ENCODE assay signal across 9 cellular contexts in genomic region chr5:119275873-119276214, GRCh38.
DNase-seq lines count a peak whose midpoint lies in the region; ATAC-seq, FAIRE-seq and TF ChIP-seq lines count a peak whose summit lies in the region.
"Had no signal": no experiment of that assay in that cellular context is flagged by ENCODE, and none has a peak within 500 bp of the region (broad histone marks: within the 10 kb centered on the region; RNA-seq: fewer than 3 reads in every experiment).

No MANE protein-coding gene starts in this region.

- no peaks in the 10 kb centered on the region for H3K27me3 ChIP-seq in heart left ventricle

- DNase-seq in NOMO-1 (lab: John Stamatoyannopoulos, UW; ENCODE audit: unreplicated experiment in 2 of 2) (peak; percentile 60 to 68), iPS-NIHi11 (ENCODE audit: low spot score) (no peak), GDM1 (lab: John Stamatoyannopoulos, UW) (no peak), D721Med (ENCODE audit: insufficient read length, low spot score) (no peak), heart left ventricle (no peak)

- H3K36me3 ChIP-seq in heart left ventricle: no peaks in the 10 kb centered on the region

- peaks cover 0 to 71% (median 5%) of the 10 kb centered on the region in 12 donors for H3K4me1 ChIP-seq in heart left ventricle

- intact Hi-C loops in heart left ventricle (cut with DNase I): no loop called here

- no peak overlapping the region for H3K4me3 ChIP-seq in heart left ventricle

- no peaks in the 10 kb centered on the region for H3K9me3 ChIP-seq in heart left ventricle

- peak overlapping the region in 1 of 12 donors; percentile 94 for H3K27ac ChIP-seq in heart left ventricle

- TF ChIP-seq CTCF in D721Med (IDR thresholded peaks at IDR 0.05; ENCODE audit: insufficient read depth, missing control alignments) (no peak), heart left ventricle (IDR thresholded peaks at IDR 0.05) (no peak)

- ATAC-seq in GM18861 (IDR thresholded peaks at IDR 0.05; ENCODE audit: unreplicated experiment) (peak; percentile 68), HG02610 (IDR thresholded peaks at IDR 0.05; ENCODE audit: unreplicated experiment) (peak; percentile 78), esophagus mucosa (peak; percentile 25), heart left ventricle (no peak)

- no peak for TF ChIP-seq POLR2A in heart left ventricle (IDR thresholded peaks at IDR 0.05)

- no peak for FAIRE-seq in D721Med (lab: Jason Lieb, UNC)
- FAIRE-seq: colon had no signal

- WGBS in heart left ventricle, 4 donors: 93 to 99% (median 95%) methylated on average over 4 of the region's 4 CpGs

Comparison
In these comparisons a context has a peak if more than half of its experiments do, and no peak if none do; other contexts are left out.
1. ATAC-seq: peak in GM18861 (single experiment), HG02610 (single experiment) and esophagus mucosa (single experiment); none in heart left ventricle (0 of 4).
2. DNase-seq: peak in NOMO-1 (2 of 2); none in iPS-NIHi11 (single experiment), GDM1 (single experiment), D721Med (single experiment) and heart left ventricle (0 of 5).